Comparison of ENCODE assay signal across 8 cellular contexts in the genomic region with DNA sequence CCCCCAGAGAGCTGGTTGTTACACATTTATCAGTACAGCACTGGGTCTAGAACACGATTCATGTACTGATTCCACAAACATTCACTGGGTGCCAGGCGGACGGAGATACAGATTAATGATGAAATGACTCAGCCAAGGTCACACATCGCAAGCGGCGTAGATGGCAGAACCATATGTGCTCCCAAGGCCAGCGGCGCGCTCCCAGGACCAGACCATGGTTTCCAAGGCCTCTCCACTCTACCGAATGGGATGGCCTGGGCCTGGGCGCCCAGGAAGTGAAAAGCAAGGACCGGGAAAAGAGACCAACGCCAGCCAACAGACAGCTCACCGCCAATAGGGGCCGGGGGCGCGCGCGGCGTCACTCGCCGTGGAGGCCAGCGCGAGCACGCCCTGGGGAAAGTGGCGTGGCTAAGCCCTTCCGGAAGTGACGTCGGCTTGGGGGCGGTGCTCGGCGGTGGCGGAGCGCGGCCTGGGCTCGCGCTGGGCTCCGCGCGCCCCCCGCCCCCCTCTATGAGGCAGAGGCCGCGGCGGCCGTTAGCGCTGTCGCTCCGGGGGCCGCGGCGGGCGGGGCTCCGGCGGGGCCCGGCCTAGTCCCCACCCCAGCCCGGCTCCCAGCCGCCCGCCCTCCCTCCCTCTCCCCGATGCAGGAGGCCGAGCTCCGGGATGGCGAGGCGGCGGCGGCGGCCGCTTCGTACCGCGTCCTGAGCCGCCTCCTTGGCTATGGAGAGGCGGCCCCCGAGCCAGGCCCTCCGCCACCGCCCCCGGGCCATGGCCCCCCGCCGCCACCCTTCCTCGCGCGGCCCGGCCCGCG. TPM values are rescaled to one million over a fixed set of nuclear protein-coding genes. Genes with fewer than 3 reads are reported as not detected.
A peak's percentile ranks its signal among the peaks of the same experiment; 100 is the strongest.
DNase-seq lines count a peak whose midpoint lies in the region; ATAC-seq, FAIRE-seq and TF ChIP-seq lines count a peak whose summit lies in the region.

A gene with protein sequence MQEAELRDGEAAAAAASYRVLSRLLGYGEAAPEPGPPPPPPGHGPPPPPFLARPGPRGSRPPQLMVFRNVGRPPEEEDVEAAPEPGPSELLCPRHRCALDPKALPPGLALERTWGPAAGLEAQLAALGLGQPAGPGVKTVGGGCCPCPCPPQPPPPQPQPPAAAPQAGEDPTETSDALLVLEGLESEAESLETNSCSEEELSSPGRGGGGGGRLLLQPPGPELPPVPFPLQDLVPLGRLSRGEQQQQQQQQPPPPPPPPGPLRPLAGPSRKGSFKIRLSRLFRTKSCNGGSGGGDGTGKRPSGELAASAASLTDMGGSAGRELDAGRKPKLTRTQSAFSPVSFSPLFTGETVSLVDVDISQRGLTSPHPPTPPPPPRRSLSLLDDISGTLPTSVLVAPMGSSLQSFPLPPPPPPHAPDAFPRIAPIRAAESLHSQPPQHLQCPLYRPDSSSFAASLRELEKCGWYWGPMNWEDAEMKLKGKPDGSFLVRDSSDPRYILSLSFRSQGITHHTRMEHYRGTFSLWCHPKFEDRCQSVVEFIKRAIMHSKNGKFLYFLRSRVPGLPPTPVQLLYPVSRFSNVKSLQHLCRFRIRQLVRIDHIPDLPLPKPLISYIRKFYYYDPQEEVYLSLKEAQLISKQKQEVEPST (plus strand): TSS at position 433 of the 811 bp plus-strand sequence. CDS start 209 bp downstream, at position 642.

- H3K4me3 ChIP-seq in astrocyte (ENCODE audit: insufficient read depth, low read depth, low read length) = peak within 1 kb of the TSS; percentile 82
- peak within 1 kb of the TSS; percentile 98 for H3K4me3 ChIP-seq in hepatocyte

- H3K4me1 ChIP-seq in astrocyte (ENCODE audit: insufficient read depth, low read length) (peaks cover 15% of the 10 kb centered on the region), hepatocyte (ENCODE audit: insufficient read depth) (peaks cover 20% of the 10 kb centered on the region)

- no peaks in the 10 kb centered on the region for H3K9me3 Mint-ChIP-seq in T-helper 2 cell treated with Interferon-gamma antibody and Interleukin-4, amounts not matched to agents 5 μg/mL and 100 μg/mL, for 36 hours
- no peaks in the 10 kb centered on the region for H3K9me3 Mint-ChIP-seq in astrocyte (ENCODE audit: unreplicated experiment)

- H3K9ac ChIP-seq in astrocyte (ENCODE audit: low read length) = peak within 1 kb of the TSS; percentile 78

- 34% methylated on average over 19 of the region's 84 CpGs for WGBS in hepatocyte (ENCODE audit: low lambda C conversion rate, missing lambda C conversion rate)

- H4K20me1 ChIP-seq in astrocyte (ENCODE audit: insufficient read depth, low read length) (peaks cover 39% of the 10 kb centered on the region), hepatocyte (ENCODE audit: insufficient read depth, poor library complexity, severe bottlenecking) (peaks cover 33% of the 10 kb centered on the region)

- peaks cover 3% of the 10 kb centered on the region for H3K36me3 Mint-ChIP-seq in T-helper 2 cell treated with Interferon-gamma antibody and Interleukin-4, amounts not matched to agents 5 μg/mL and 100 μg/mL, for 36 hours (ENCODE audit: low read depth)
- H3K36me3 Mint-ChIP-seq in astrocyte (ENCODE audit: low read depth, unreplicated experiment) = no peaks in the 10 kb centered on the region

- no peaks in the 10 kb centered on the region for H3K9me2 ChIP-seq in hepatocyte (replicated peaks; ENCODE audit: insufficient read depth)

- no peaks in the 10 kb centered on the region for H3K27me3 Mint-ChIP-seq in T-helper 2 cell treated with Interferon-gamma antibody and Interleukin-4, amounts not matched to agents 5 μg/mL and 100 μg/mL, for 36 hours (ENCODE audit: low read depth)
- peaks cover 2% of the 10 kb centered on the region for H3K27me3 Mint-ChIP-seq in astrocyte (ENCODE audit: low read depth, unreplicated experiment)

- peak within 1 kb of the TSS; percentile 80 for H3K27ac ChIP-seq in astrocyte (ENCODE audit: low read depth, low read length)
- peak within 1 kb of the TSS; percentile 85 for H3K27ac ChIP-seq in hepatocyte

- DNase-seq in NCI-H187 treated with DMSO at 0.1 percent for 48 hours (lab: John Stamatoyannopoulos, UW) = peak; percentile 56
- DNase-seq in T-helper 2 cell treated with Interferon-gamma antibody and Interleukin-4, amounts not matched to agents 5 μg/mL and 100 μg/mL, for 36 hours (ENCODE audit: low spot score) = peak; percentile 90
- peak; percentile 84 for DNase-seq in astrocyte (ENCODE audit: low read depth)
- peak; percentile 96 for DNase-seq in hepatocyte (ENCODE audit: low spot score)
- DNase-seq in renal cortical epithelial cell (ENCODE audit: low read depth) = peak; percentile 59
- DNase-seq in cortex of kidney (lab: John Stamatoyannopoulos, UW) = no peak

- H3K9me3 ChIP-seq in astrocyte (ENCODE audit: insufficient read depth, low read depth, low read length) (no peaks in the 10 kb centered on the region), hepatocyte (ENCODE audit: low read depth) (no peaks in the 10 kb centered on the region)

- peak within 1 kb of the TSS; percentile 95 for H2AFZ ChIP-seq in astrocyte (ENCODE audit: low read depth, low read length)
- peak within 1 kb of the TSS; percentile 79 for H2AFZ ChIP-seq in hepatocyte

- H3K4me1 Mint-ChIP-seq in T-helper 2 cell treated with Interferon-gamma antibody and Interleukin-4, amounts not matched to agents 5 μg/mL and 100 μg/mL, for 36 hours (ENCODE audit: low read depth) = peaks cover 36% of the 10 kb centered on the region
- H3K4me1 Mint-ChIP-seq in astrocyte (ENCODE audit: low read depth, unreplicated experiment) = peaks cover 14% of the 10 kb centered on the region

- TF ChIP-seq CTCF in astrocyte (IDR thresholded peaks at IDR 0.05; ENCODE audit: insufficient read depth, low read depth, low read length) (no peak), hepatocyte (IDR thresholded peaks at IDR 0.05; ENCODE audit: poor library complexity) (no peak)

- H3K4me3 Mint-ChIP-seq in T-helper 2 cell treated with Interferon-gamma antibody and Interleukin-4, amounts not matched to agents 5 μg/mL and 100 μg/mL, for 36 hours = peak within 1 kb of the TSS; percentile 91
- peak within 1 kb of the TSS; percentile 91 for H3K4me3 Mint-ChIP-seq in astrocyte (ENCODE audit: unreplicated experiment)

- peaks cover 45% of the 10 kb centered on the region for H3K79me2 ChIP-seq in astrocyte (ENCODE audit: insufficient read depth, low read length)
- H3K79me2 ChIP-seq in hepatocyte = peaks cover 45% of the 10 kb centered on the region

- H3K27me3 ChIP-seq in astrocyte (ENCODE audit: insufficient read depth, low read length) = no peaks in the 10 kb centered on the region
- H3K27me3 ChIP-seq in hepatocyte = no peaks in the 10 kb centered on the region

- peak within 1 kb of the TSS; percentile 97 for H3K27ac Mint-ChIP-seq in T-helper 2 cell treated with Interferon-gamma antibody and Interleukin-4, amounts not matched to agents 5 μg/mL and 100 μg/mL, for 36 hours
- peak within 1 kb of the TSS; percentile 96 for H3K27ac Mint-ChIP-seq in astrocyte (ENCODE audit: unreplicated experiment)

- H3K4me2 ChIP-seq in astrocyte (ENCODE audit: low read length) (peak within 1 kb of the TSS; percentile 96), hepatocyte (peak within 1 kb of the TSS; percentile 98)

- FAIRE-seq in astrocyte (lab: Jason Lieb, UNC) = no peak

- ATAC-seq in GM18502 (IDR thresholded peaks at IDR 0.05; ENCODE audit: poor library complexity, unreplicated experiment) (peak; percentile 87), HG02943 (IDR thresholded peaks at IDR 0.05; ENCODE audit: low read depth, unreplicated experiment) (peak; percentile 70)

- H3K36me3 ChIP-seq in astrocyte (ENCODE audit: insufficient read depth, low read length) (no peaks in the 10 kb centered on the region), hepatocyte (replicated peaks; ENCODE audit: insufficient read depth, low read depth) (no peaks in the 10 kb centered on the region)

RNA-seq across cellular contexts. Expression of the gene that starts here (rescaled TPM):
- total RNA-seq in astrocyte (16.8 and 17.2 TPM in 2 replicates), hepatocyte (13.0 and 15.9 TPM in 2 replicates), renal cortical epithelial cell (9.2 and 16.2 TPM in 2 replicates)
- polyA plus RNA-seq in hepatocyte = 2.7 and 3.5 TPM in 2 replicates
